In genomic region chr7:128030999-128031681, GRCh38 we compare ENCODE assay signal across 8 cellular contexts. TPM values are rescaled to one million over a fixed set of nuclear protein-coding genes. Genes with fewer than 3 reads are reported as not detected.
DNase-seq lines count a peak whose midpoint lies in the region; ATAC-seq lines count a peak whose summit lies in the region.

TSS of gene LRRC4 (minus strand) at chr7:128031437. CDS start at chr7:128030640, 797 bp downstream.

- ATAC-seq in HG02981 (IDR thresholded peaks at IDR 0.05; ENCODE audit: unreplicated experiment) (peak; percentile 36), left colon (peak; percentile 63)

- H3K27me3 Mint-ChIP-seq in T-helper 1 cell treated with Interleukin-12 subunit alpha and Interleukin-12 subunit beta and Interleukin-4 antibody, amounts not matched to agents 30 μg/mL and 1 μg/mL, for 36 hours (ENCODE audit: low read depth): peaks cover 37% of the 10 kb centered on the region
- peaks cover 19% of the 10 kb centered on the region for H3K27me3 Mint-ChIP-seq in dendritic cell treated with granulocyte-macrophage colony-stimulating factor and Interleukin-4, amounts not matched to agents 40 ng/mL and 50 ng/mL, for 4 days

- H3K36me3 Mint-ChIP-seq in T-helper 1 cell treated with Interleukin-12 subunit alpha and Interleukin-12 subunit beta and Interleukin-4 antibody, amounts not matched to agents 30 μg/mL and 1 μg/mL, for 36 hours (ENCODE audit: low read depth): peaks cover 13% of the 10 kb centered on the region
- H3K36me3 Mint-ChIP-seq in dendritic cell treated with granulocyte-macrophage colony-stimulating factor and Interleukin-4, amounts not matched to agents 40 ng/mL and 50 ng/mL, for 4 days (ENCODE audit: low read depth): peaks cover 19% of the 10 kb centered on the region

- H3K4me3 Mint-ChIP-seq in T-helper 1 cell treated with Interleukin-12 subunit alpha and Interleukin-12 subunit beta and Interleukin-4 antibody, amounts not matched to agents 30 μg/mL and 1 μg/mL, for 36 hours: peak within 1 kb of the TSS; percentile 84
- peak within 1 kb of the TSS; percentile 81 for H3K4me3 Mint-ChIP-seq in dendritic cell treated with granulocyte-macrophage colony-stimulating factor and Interleukin-4, amounts not matched to agents 40 ng/mL and 50 ng/mL, for 4 days

- peak; percentile 68 for DNase-seq in activated effector memory CD4-positive, alpha-beta T cell treated with anti-CD3 and anti-CD28 coated beads, Interleukin-2, amount 50 U/mL, for 16 hours
- DNase-seq in activated effector memory CD4-positive, alpha-beta T cell treated with Interleukin-2 at 50 U/mL for 16 hours: no peak
- DNase-seq in left colon (peak in 1 of 2 donors; percentile 65), kidney glomerular epithelial cell (lab: John Stamatoyannopoulos, UW) (no peak)
- DNase-seq in stimulated activated CD8-positive, alpha-beta memory T cell treated with anti-CD3 and anti-CD28 coated beads, Interleukin-4, amount 100 ng/mL, for 48 hours: peak; percentile 56

- no peaks in the 10 kb centered on the region for H3K9me3 Mint-ChIP-seq in T-helper 1 cell treated with Interleukin-12 subunit alpha and Interleukin-12 subunit beta and Interleukin-4 antibody, amounts not matched to agents 30 μg/mL and 1 μg/mL, for 36 hours
- H3K9me3 Mint-ChIP-seq in dendritic cell treated with granulocyte-macrophage colony-stimulating factor and Interleukin-4, amounts not matched to agents 40 ng/mL and 50 ng/mL, for 4 days: no peaks in the 10 kb centered on the region

- intact Hi-C loops in dendritic cell treated with granulocyte-macrophage colony-stimulating factor and Interleukin-4, amounts not matched to agents 40 ng/mL and 50 ng/mL, for 4 days (cut with micrococcal nuclease): loop anchor here (5.0 to 10.0 kb wide), 2 partner anchors 176 to 316 kb away; no protein-coding TSS in a partner anchor
- intact Hi-C loops in left colon (cut with DNase I, micrococcal nuclease): no loop called here

- no peak within 1 kb of the TSS for H3K27ac Mint-ChIP-seq in T-helper 1 cell treated with Interleukin-12 subunit alpha and Interleukin-12 subunit beta and Interleukin-4 antibody, amounts not matched to agents 30 μg/mL and 1 μg/mL, for 36 hours
- H3K27ac Mint-ChIP-seq in dendritic cell treated with granulocyte-macrophage colony-stimulating factor and Interleukin-4, amounts not matched to agents 40 ng/mL and 50 ng/mL, for 4 days: peak within 1 kb of the TSS; percentile 32

- peaks cover 4% of the 10 kb centered on the region for H3K4me1 Mint-ChIP-seq in T-helper 1 cell treated with Interleukin-12 subunit alpha and Interleukin-12 subunit beta and Interleukin-4 antibody, amounts not matched to agents 30 μg/mL and 1 μg/mL, for 36 hours (ENCODE audit: low read depth)
- H3K4me1 Mint-ChIP-seq in dendritic cell treated with granulocyte-macrophage colony-stimulating factor and Interleukin-4, amounts not matched to agents 40 ng/mL and 50 ng/mL, for 4 days (ENCODE audit: low read depth): peaks cover 39% of the 10 kb centered on the region

RNA-seq across cellular contexts. Expression of gene LRRC4, which starts in this region (rescaled TPM):
- total RNA-seq in left colon: 1 to 10 TPM in 1 of 2 donors, under 1 TPM in 1; 0.24 to 4.5 TPM

Comparison
In these comparisons a context has a peak if more than half of its experiments do, and no peak if none do; other contexts are left out.
1. DNase-seq: peak in activated effector memory CD4-positive, alpha-beta T cell treated with anti-CD3 and anti-CD28 coated beads, Interleukin-2, amount 50 U/mL, for 16 hours (single experiment) and stimulated activated CD8-positive, alpha-beta memory T cell treated with anti-CD3 and anti-CD28 coated beads, Interleukin-4, amount 100 ng/mL, for 48 hours (single experiment); none in activated effector memory CD4-positive, alpha-beta T cell treated with Interleukin-2 at 50 U/mL for 16 hours (single experiment) and kidney glomerular epithelial cell (single experiment).